12 cellular contexts compared by ENCODE assay signal in the genomic region with DNA sequence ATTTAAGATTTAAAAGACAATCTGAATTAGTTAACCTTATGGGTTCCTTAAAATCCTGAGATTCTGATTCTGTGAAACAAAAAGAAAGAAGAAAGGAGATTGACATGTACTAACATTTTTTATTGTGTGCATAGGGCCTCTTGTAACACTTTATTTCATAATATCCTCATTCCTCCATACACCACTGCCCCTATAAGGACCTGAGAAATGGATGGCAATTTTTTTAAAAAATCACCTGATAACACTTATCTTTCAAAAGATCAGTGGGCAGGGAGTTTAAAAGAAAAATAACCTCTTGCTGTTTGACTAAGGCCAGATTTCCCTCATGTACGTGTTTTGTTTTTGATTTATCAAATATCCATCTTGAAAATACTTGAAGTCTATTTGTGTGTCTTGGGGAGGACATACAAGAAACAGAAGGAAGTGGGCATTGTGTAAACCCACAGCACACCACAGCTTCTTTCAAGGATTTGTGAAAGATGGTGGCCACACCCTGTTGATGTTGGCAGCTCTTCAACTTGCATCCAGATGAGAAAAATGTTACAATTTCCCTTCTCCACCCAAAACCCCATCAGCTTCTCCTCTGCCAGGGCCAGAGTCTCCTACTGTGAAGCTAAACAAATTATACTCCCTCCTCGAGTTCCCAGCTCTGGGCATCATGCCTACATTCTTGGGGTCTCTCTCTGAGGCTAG. TPM values are rescaled to one million over a fixed set of nuclear protein-coding genes. Genes with fewer than 3 reads are reported as not detected.
A peak's percentile ranks its signal among the peaks of the same experiment; 100 is the strongest.
DNase-seq lines count a peak whose midpoint lies in the region; ATAC-seq and TF ChIP-seq lines count a peak whose summit lies in the region.
"Had no signal": no experiment of that assay in that cellular context is flagged by ENCODE, and none has a peak within 500 bp of the region (broad histone marks: within the 10 kb centered on the region; RNA-seq: fewer than 3 reads in every experiment).

No MANE protein-coding gene starts in this region.

- no peaks in the 10 kb centered on the region for H3K9me3 Mint-ChIP-seq in CD4-positive, alpha-beta T cell
- H3K9me3 Mint-ChIP-seq in MCF 10A (ENCODE audit: unreplicated experiment), result no peaks in the 10 kb centered on the region

- no peak for DNase-seq in CD4-positive, alpha-beta T cell
- DNase-seq in LHCN-M2 (ENCODE audit: low read depth) (peak; percentile 25), MCF 10A (ENCODE audit: unreplicated experiment) (peak; percentile 92), mucosa of descending colon (peak in 1 of 3 donors; percentile 43), globus pallidus (ENCODE audit: low spot score) (no peak)
- DNase-seq: dorsolateral prefrontal cortex, islet precursor cell, NCI-H1436 treated with DMSO at 0.1 percent for 48 hours had no signal

- H3K36me3 ChIP-seq in mucosa of descending colon (ENCODE audit: low read depth), result no peaks in the 10 kb centered on the region

- no peak overlapping the region for H3K4me3 ChIP-seq in mucosa of descending colon
- H3K4me3 ChIP-seq: dorsolateral prefrontal cortex, SK-N-MC had no signal

- intact Hi-C loops in CD4-positive, alpha-beta T cell (cut with DNase I, micrococcal nuclease), result no loop called here
- intact Hi-C loops in MCF 10A (cut with micrococcal nuclease), result no loop called here
- intact Hi-C loops in mucosa of descending colon (cut with DNase I, micrococcal nuclease), result no loop called here

- H3K27ac ChIP-seq in CD4-positive, alpha-beta T cell (ENCODE audit: low read depth, low read length), result no peak overlapping the region
- H3K27ac ChIP-seq: dorsolateral prefrontal cortex, SK-N-MC had no signal

- peak overlapping the region; percentile 22 for H3K27ac Mint-ChIP-seq in CD4-positive, alpha-beta T cell
- H3K27ac Mint-ChIP-seq in MCF 10A (ENCODE audit: low read depth, unreplicated experiment), result no peak overlapping the region

- no peak for TF ChIP-seq CTCF in CD4-positive, alpha-beta T cell (IDR thresholded peaks at IDR 0.05)
- TF ChIP-seq CTCF in MCF 10A (IDR thresholded peaks at IDR 0.05; ENCODE audit: unreplicated experiment), result no peak
- no peak for TF ChIP-seq CTCF in mucosa of descending colon (IDR thresholded peaks at IDR 0.05)

- H3K9me3 ChIP-seq in CD4-positive, alpha-beta T cell (ENCODE audit: control insufficient read depth, low read length), result no peaks in the 10 kb centered on the region
- no peaks in the 10 kb centered on the region for H3K9me3 ChIP-seq in mucosa of descending colon

- H3K4me3 Mint-ChIP-seq in CD4-positive, alpha-beta T cell, result peak overlapping the region; percentile 47
- H3K4me3 Mint-ChIP-seq in MCF 10A (ENCODE audit: unreplicated experiment), result no peak overlapping the region

- H3K27me3 ChIP-seq in CD4-positive, alpha-beta T cell (ENCODE audit: control insufficient read depth, insufficient read depth, low read length), result no peaks in the 10 kb centered on the region

- no peaks in the 10 kb centered on the region for H3K27me3 Mint-ChIP-seq in CD4-positive, alpha-beta T cell
- no peaks in the 10 kb centered on the region for H3K27me3 Mint-ChIP-seq in MCF 10A (ENCODE audit: insufficient read depth, unreplicated experiment)

- no peaks in the 10 kb centered on the region for H3K36me3 Mint-ChIP-seq in CD4-positive, alpha-beta T cell (ENCODE audit: low read depth)
- no peaks in the 10 kb centered on the region for H3K36me3 Mint-ChIP-seq in MCF 10A (ENCODE audit: insufficient read depth, unreplicated experiment)

- no TSS peak for BruUV-seq in MCF 10A (replicated peaks; lab: Mats Ljungman, UMichigan)

- CTCF ChIA-PET in CD4-positive, alpha-beta T cell (lab: Charles Lee), result no interaction called here
- CTCF ChIA-PET in MCF 10A (lab: Yijun Ruan, JAX), result interaction anchor here (0.7 to 1.6 kb wide), 4 partner anchors 23 to 182 kb away, joined by 3 to 7 read pairs (median 4); partner anchors contain the start of gene DTX4

- POLR2A ChIA-PET in CD4-positive, alpha-beta T cell (lab: Charles Lee), result interaction anchor here (0.7 to 1.3 kb wide), 2 partner anchors 30 to 37 kb away, joined by 3 read pairs; no protein-coding TSS in a partner anchor
- POLR2A ChIA-PET in MCF 10A (lab: Yijun Ruan, JAX), result no interaction called here

- no peaks in the 10 kb centered on the region for H3K4me1 ChIP-seq in mucosa of descending colon (ENCODE audit: low read depth)

- H3K4me1 Mint-ChIP-seq in CD4-positive, alpha-beta T cell (ENCODE audit: low read depth), result peaks cover 43% of the 10 kb centered on the region
- H3K4me1 Mint-ChIP-seq in MCF 10A (ENCODE audit: insufficient read depth, unreplicated experiment), result peaks cover 21% of the 10 kb centered on the region

- ATAC-seq in CD4-positive, alpha-beta T cell (ENCODE audit: poor library complexity), result peak; percentile 70
- ATAC-seq in mucosa of descending colon, result peak; percentile 24
- ATAC-seq in HG03196 (IDR thresholded peaks at IDR 0.05; ENCODE audit: unreplicated experiment), result no peak
- ATAC-seq in HG02678 (IDR thresholded peaks at IDR 0.05; ENCODE audit: unreplicated experiment), result no peak
- no peak for ATAC-seq in GM18511 (IDR thresholded peaks at IDR 0.05; ENCODE audit: unreplicated experiment)

RNA-seq across cellular contexts. Expression of gene MPEG1, which starts 35.0 kb away (rescaled TPM):
- 1 to 10 TPM; 2.8 to 2.9 TPM for total RNA-seq in CD4-positive, alpha-beta T cell
- total RNA-seq in LHCN-M2 (2014; rRNA removed) (not detected in 2 replicates), MCF 10A (2022) (not detected in 2 replicates), mucosa of descending colon (10 to 100 TPM in 2 of 3 donors, 1 to 10 TPM in 1; 8.7 to 30.8 (median 21.9) TPM)
- not detected for polyA plus RNA-seq in LHCN-M2 (2012)

Comparison
In these comparisons a context has a peak if more than half of its experiments do, and no peak if none do; other contexts are left out.
1. ATAC-seq: peak in CD4-positive, alpha-beta T cell (single experiment) and mucosa of descending colon (single experiment); none in HG03196 (single experiment), HG02678 (single experiment) and GM18511 (single experiment).
2. DNase-seq: peak in LHCN-M2 (single experiment) and MCF 10A (single experiment); none in CD4-positive, alpha-beta T cell (0 of 10) and globus pallidus (single experiment).